ENCODE assay signal across 8 cellular contexts in genomic region chr2:24792542-24792873, GRCh38. TPM values are rescaled to one million over a fixed set of nuclear protein-coding genes. Genes with fewer than 3 reads are reported as not detected.
DNase-seq lines count a peak whose midpoint lies in the region; ATAC-seq and TF ChIP-seq lines count a peak whose summit lies in the region.

No MANE protein-coding gene starts in this region.

- peak overlapping the region; percentile 96 to 98 for H3K27ac ChIP-seq in testis

- no peaks in the 10 kb centered on the region for H3K9me3 Mint-ChIP-seq in activated CD4-positive, alpha-beta T cell treated with anti-CD3 and anti-CD28 coated beads for 36 hours (ENCODE audit: low read depth)
- H3K9me3 Mint-ChIP-seq in activated T-helper 2 cell treated with anti-CD3 and anti-CD28 coated beads, Interferon-gamma antibody, Interleukin-2, Interleukin-4, amounts not matched to agents 10 μg/mL and 5 μg/mL and 100 μg/mL, durations not matched to agents 14 hours and 24 hours and 36 hours, result no peaks in the 10 kb centered on the region

- no peak for ATAC-seq in activated CD4-positive, alpha-beta T cell treated with anti-CD3 and anti-CD28 coated beads for 36 hours
- ATAC-seq in GM21619 (IDR thresholded peaks at IDR 0.05; ENCODE audit: unreplicated experiment) (no peak), GM18502 (IDR thresholded peaks at IDR 0.05; ENCODE audit: poor library complexity, unreplicated experiment) (no peak)

- H3K27me3 Mint-ChIP-seq in activated CD4-positive, alpha-beta T cell treated with anti-CD3 and anti-CD28 coated beads for 36 hours, result no peaks in the 10 kb centered on the region
- H3K27me3 Mint-ChIP-seq in activated T-helper 2 cell treated with anti-CD3 and anti-CD28 coated beads, Interferon-gamma antibody, Interleukin-2, Interleukin-4, amounts not matched to agents 10 μg/mL and 5 μg/mL and 100 μg/mL, durations not matched to agents 14 hours and 24 hours and 36 hours (ENCODE audit: low read depth), result no peaks in the 10 kb centered on the region

- no peak for TF ChIP-seq POLR2A in testis (IDR thresholded peaks at IDR 0.05)

- H3K27me3 ChIP-seq in kidney epithelial cell (ENCODE audit: control insufficient read depth, insufficient read depth, low read length) (no peaks in the 10 kb centered on the region), testis (no peaks in the 10 kb centered on the region)

- H3K4me1 ChIP-seq in testis, result peaks cover 5% of the 10 kb centered on the region

- no peaks in the 10 kb centered on the region for H3K9me3 ChIP-seq in testis

- H3K4me3 Mint-ChIP-seq in activated CD4-positive, alpha-beta T cell treated with anti-CD3 and anti-CD28 coated beads for 36 hours, result peak overlapping the region; percentile 97
- H3K4me3 Mint-ChIP-seq in activated T-helper 2 cell treated with anti-CD3 and anti-CD28 coated beads, Interferon-gamma antibody, Interleukin-2, Interleukin-4, amounts not matched to agents 10 μg/mL and 5 μg/mL and 100 μg/mL, durations not matched to agents 14 hours and 24 hours and 36 hours (ENCODE audit: low read depth), result peak overlapping the region; percentile 95

- TF ChIP-seq CTCF in kidney epithelial cell (IDR thresholded peaks at IDR 0.05; ENCODE audit: insufficient read depth, low read length, poor library complexity, severe bottlenecking) (no peak), testis (IDR thresholded peaks at IDR 0.05) (no peak)

- peaks cover 24% of the 10 kb centered on the region for H3K4me1 Mint-ChIP-seq in activated CD4-positive, alpha-beta T cell treated with anti-CD3 and anti-CD28 coated beads for 36 hours
- peaks cover 32% of the 10 kb centered on the region for H3K4me1 Mint-ChIP-seq in activated T-helper 2 cell treated with anti-CD3 and anti-CD28 coated beads, Interferon-gamma antibody, Interleukin-2, Interleukin-4, amounts not matched to agents 10 μg/mL and 5 μg/mL and 100 μg/mL, durations not matched to agents 14 hours and 24 hours and 36 hours (ENCODE audit: low read depth)

- POLR2A ChIA-PET in activated CD4-positive, alpha-beta T cell treated with anti-CD3 and anti-CD28 coated beads for 36 hours (lab: Charles Lee), result no interaction called here

- 3% methylated on average over 6 of the region's 6 CpGs for WGBS in testis, 2 donors

- peak overlapping the region; percentile 82 for H3K4me3 ChIP-seq in kidney epithelial cell (ENCODE audit: low read depth, low read length)
- H3K4me3 ChIP-seq in testis, result peak overlapping the region; percentile 72 to 78

- H3K36me3 ChIP-seq in kidney epithelial cell (ENCODE audit: control insufficient read depth, insufficient read depth, low read length), result no peaks in the 10 kb centered on the region
- no peaks in the 10 kb centered on the region for H3K36me3 ChIP-seq in testis (ENCODE audit: low read depth, missing control alignments)

- CTCF ChIA-PET in activated CD4-positive, alpha-beta T cell treated with anti-CD3 and anti-CD28 coated beads for 36 hours (lab: Charles Lee), result interaction anchor here (0.6 to 3.1 kb wide), 10 partner anchors 9 to 1576 kb away, joined by 3 to 20 read pairs (median 4); no protein-coding TSS in a partner anchor

- H3K36me3 Mint-ChIP-seq in activated CD4-positive, alpha-beta T cell treated with anti-CD3 and anti-CD28 coated beads for 36 hours (ENCODE audit: low read depth), result peaks cover 35% of the 10 kb centered on the region
- H3K36me3 Mint-ChIP-seq in activated T-helper 2 cell treated with anti-CD3 and anti-CD28 coated beads, Interferon-gamma antibody, Interleukin-2, Interleukin-4, amounts not matched to agents 10 μg/mL and 5 μg/mL and 100 μg/mL, durations not matched to agents 14 hours and 24 hours and 36 hours (ENCODE audit: low read depth), result peaks cover 34% of the 10 kb centered on the region

- intact Hi-C loops in activated CD4-positive, alpha-beta T cell treated with anti-CD3 and anti-CD28 coated beads for 36 hours (cut with DNase I, micrococcal nuclease), result loop anchor here (2.0 to 5.0 kb wide), 6 partner anchors 180 to 880 kb away; partner anchors contain the start of genes ATAD2B (in 1 of the 2), DTNB (in 1 of the 2), EFR3B (in 1 of the 2) and NCOA1 (in 1 of the 2)
- intact Hi-C loops in activated T-helper 2 cell treated with anti-CD3 and anti-CD28 coated beads, Interferon-gamma antibody, Interleukin-2, Interleukin-4, amounts not matched to agents 10 μg/mL and 5 μg/mL and 100 μg/mL, durations not matched to agents 14 hours and 24 hours and 36 hours (cut with micrococcal nuclease), result loop anchor here (2.0 to 10.0 kb wide), 4 partner anchors 178 to 302 kb away; partner anchors contain the start of genes DNAJC27 and NCOA1
- intact Hi-C loops in testis (cut with DNase I; ENCODE audit: low total_unique reads), result no loop called here

- no peak for DNase-seq in activated CD4-positive, alpha-beta T cell treated with anti-CD3 and anti-CD28 coated beads for 36 hours
- no peak for DNase-seq in activated CD4-positive, alpha-beta T cell treated with anti-CD3 and anti-CD28 coated beads for 1 hour
- no peak for DNase-seq in activated T-helper 2 cell treated with anti-CD3 and anti-CD28 coated beads, Interferon-gamma antibody, Interleukin-2, Interleukin-4, amounts not matched to agents 10 μg/mL and 5 μg/mL and 100 μg/mL, durations not matched to agents 14 hours and 24 hours and 36 hours (ENCODE audit: low spot score)
- DNase-seq in kidney epithelial cell (ENCODE audit: low read depth) (no peak), testis (no peak), SHP77 (lab: John Stamatoyannopoulos, UW) (no peak)

- peak overlapping the region; percentile 100 for H3K27ac Mint-ChIP-seq in activated CD4-positive, alpha-beta T cell treated with anti-CD3 and anti-CD28 coated beads for 36 hours
- peak overlapping the region; percentile 99 for H3K27ac Mint-ChIP-seq in activated T-helper 2 cell treated with anti-CD3 and anti-CD28 coated beads, Interferon-gamma antibody, Interleukin-2, Interleukin-4, amounts not matched to agents 10 μg/mL and 5 μg/mL and 100 μg/mL, durations not matched to agents 14 hours and 24 hours and 36 hours

RNA-seq across cellular contexts. Expression of gene PTRHD1, which starts 0.7 kb away (rescaled TPM):
- total RNA-seq in activated CD4-positive, alpha-beta T cell treated with anti-CD3 and anti-CD28 coated beads for 36 hours, result 10 to 100 TPM; 22.3 to 26.5 TPM
- 25.9 and 26.6 TPM in 2 replicates for total RNA-seq in activated T-helper 2 cell treated with anti-CD3 and anti-CD28 coated beads, Interferon-gamma antibody, Interleukin-2, Interleukin-4, amounts not matched to agents 10 μg/mL and 5 μg/mL and 100 μg/mL, durations not matched to agents 14 hours and 24 hours and 36 hours
- 32.0 and 54.0 TPM in 2 replicates for total RNA-seq in kidney epithelial cell
- 10 to 100 TPM; 60.4 to 61.3 TPM for total RNA-seq in testis
- polyA plus RNA-seq in testis (ENCODE audit: insufficient read depth, low read depth, low replicate concordance), result 122 TPM

RNA-seq across cellular contexts. Expression of gene CENPO, which starts 0.7 kb away (rescaled TPM):
- total RNA-seq in activated CD4-positive, alpha-beta T cell treated with anti-CD3 and anti-CD28 coated beads for 36 hours, result 10 to 100 TPM; 42.4 to 42.7 TPM
- total RNA-seq in activated T-helper 2 cell treated with anti-CD3 and anti-CD28 coated beads, Interferon-gamma antibody, Interleukin-2, Interleukin-4, amounts not matched to agents 10 μg/mL and 5 μg/mL and 100 μg/mL, durations not matched to agents 14 hours and 24 hours and 36 hours, result 41.8 and 46.4 TPM in 2 replicates
- total RNA-seq in kidney epithelial cell (8.5 and 10.9 TPM in 2 replicates), testis (10 to 100 TPM; 27.1 to 32.8 TPM)
- polyA plus RNA-seq in testis (ENCODE audit: insufficient read depth, low read depth, low replicate concordance), result 41.2 TPM
